In genomic region chr11:57640068-57640800, GRCh38 we compare ENCODE assay signal across 2 cellular contexts.
TF ChIP-seq lines count a peak whose summit lies in the region.

No MANE protein-coding gene starts in this region.

TF ChIP-seq in IMR-90, 13 proteins besides CTCF, POLR2A, EP300 and RAD21:
- peak; percentile 53 for TF ChIP-seq MAFK (IDR thresholded peaks at IDR 0.05; ENCODE audit: low read depth, low read length)
- TF ChIP-seq CHD1 (IDR thresholded peaks at IDR 0.05; ENCODE audit: low read depth, low read length) = no peak

TF ChIP-seq in HEK293T, 16 proteins besides CTCF, POLR2A, EP300 and RAD21:
- TF ChIP-seq LEF1 (IDR thresholded peaks at IDR 0.05; ENCODE audit: borderline replicate concordance) (no peak), L3MBTL2 (conservative IDR thresholded peaks at IDR 0.05) (no peak), FOXA1 (IDR thresholded peaks at IDR 0.05) (no peak), BHLHE40 (IDR thresholded peaks at IDR 0.05; ENCODE audit: borderline replicate concordance) (no peak), SUZ12 (IDR thresholded peaks at IDR 0.05) (no peak), SP1 (IDR thresholded peaks at IDR 0.05) (no peak), TARDBP (IDR thresholded peaks at IDR 0.05) (no peak), FOXM1 (IDR thresholded peaks at IDR 0.05; ENCODE audit: borderline replicate concordance) (no peak), ARNT (IDR thresholded peaks at IDR 0.05) (no peak), ZNF384 (IDR thresholded peaks at IDR 0.05) (no peak), FOXK2 (IDR thresholded peaks at IDR 0.05) (no peak), CTBP1 (IDR thresholded peaks at IDR 0.05; ENCODE audit: borderline replicate concordance) (no peak), NFRKB (IDR thresholded peaks at IDR 0.05) (no peak), ELF4 (IDR thresholded peaks at IDR 0.05) (no peak)
- TF ChIP-seq, protein P1, sequence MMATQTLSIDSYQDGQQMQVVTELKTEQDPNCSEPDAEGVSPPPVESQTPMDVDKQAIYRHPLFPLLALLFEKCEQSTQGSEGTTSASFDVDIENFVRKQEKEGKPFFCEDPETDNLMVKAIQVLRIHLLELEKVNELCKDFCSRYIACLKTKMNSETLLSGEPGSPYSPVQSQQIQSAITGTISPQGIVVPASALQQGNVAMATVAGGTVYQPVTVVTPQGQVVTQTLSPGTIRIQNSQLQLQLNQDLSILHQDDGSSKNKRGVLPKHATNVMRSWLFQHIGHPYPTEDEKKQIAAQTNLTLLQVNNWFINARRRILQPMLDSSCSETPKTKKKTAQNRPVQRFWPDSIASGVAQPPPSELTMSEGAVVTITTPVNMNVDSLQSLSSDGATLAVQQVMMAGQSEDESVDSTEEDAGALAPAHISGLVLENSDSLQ (IDR thresholded peaks at IDR 0.05) = no peak
